ENCODE assay signal across 1 cellular context in the genomic region with DNA sequence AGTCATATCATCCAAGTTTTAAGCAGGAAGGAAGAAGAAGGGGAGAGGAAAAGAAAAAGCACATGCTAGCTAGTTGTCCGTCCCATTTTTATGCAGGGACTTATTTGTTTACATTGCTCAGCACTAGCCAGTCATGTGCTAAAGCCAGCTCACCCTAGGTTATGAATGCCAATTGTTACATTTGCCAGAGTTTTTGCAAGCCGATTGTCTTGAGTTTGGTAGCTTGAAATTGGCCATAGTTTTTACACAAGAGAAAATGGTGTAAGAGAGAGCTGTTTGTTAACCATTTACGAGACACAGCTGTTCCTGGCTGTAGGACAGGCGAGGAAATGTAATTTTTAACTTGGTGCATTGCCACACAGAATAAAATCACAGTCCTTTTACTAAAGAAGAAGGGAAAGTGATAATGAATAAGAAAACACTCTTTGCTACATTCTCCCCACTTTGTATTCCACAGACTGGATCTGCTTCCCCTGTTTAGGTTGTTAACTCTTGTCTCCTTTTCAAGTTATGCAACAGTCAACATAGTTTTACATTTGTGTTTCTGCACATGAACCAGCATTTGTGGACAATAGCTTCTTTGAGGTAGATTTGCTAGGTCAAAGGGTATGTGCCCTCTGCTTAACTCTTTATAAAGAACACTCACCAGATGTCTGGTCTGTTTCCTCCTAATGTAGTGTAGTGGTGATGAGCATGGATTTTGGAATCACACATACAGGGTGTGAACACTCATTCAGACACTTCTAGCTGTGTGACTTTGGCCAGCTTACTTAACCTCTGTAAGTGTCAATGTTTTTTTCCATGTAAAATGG.
A peak's percentile ranks its signal among the peaks of the same experiment; 100 is the strongest.
TF ChIP-seq lines count a peak whose summit lies in the region.

No MANE protein-coding gene starts in this region.

TF ChIP-seq in HepG2, 621 proteins besides CTCF, POLR2A, EP300 and RAD21 (continued from another document and continues in another):
- TF ChIP-seq, protein P1, sequence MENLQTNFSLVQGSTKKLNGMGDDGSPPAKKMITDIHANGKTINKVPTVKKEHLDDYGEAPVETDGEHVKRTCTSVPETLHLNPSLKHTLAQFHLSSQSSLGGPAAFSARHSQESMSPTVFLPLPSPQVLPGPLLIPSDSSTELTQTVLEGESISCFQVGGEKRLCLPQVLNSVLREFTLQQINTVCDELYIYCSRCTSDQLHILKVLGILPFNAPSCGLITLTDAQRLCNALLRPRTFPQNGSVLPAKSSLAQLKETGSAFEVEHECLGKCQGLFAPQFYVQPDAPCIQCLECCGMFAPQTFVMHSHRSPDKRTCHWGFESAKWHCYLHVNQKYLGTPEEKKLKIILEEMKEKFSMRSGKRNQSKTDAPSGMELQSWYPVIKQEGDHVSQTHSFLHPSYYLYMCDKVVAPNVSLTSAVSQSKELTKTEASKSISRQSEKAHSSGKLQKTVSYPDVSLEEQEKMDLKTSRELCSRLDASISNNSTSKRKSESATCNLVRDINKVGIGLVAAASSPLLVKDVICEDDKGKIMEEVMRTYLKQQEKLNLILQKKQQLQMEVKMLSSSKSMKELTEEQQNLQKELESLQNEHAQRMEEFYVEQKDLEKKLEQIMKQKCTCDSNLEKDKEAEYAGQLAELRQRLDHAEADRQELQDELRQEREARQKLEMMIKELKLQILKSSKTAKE (CRISPR knock-in tag; IDR thresholded peaks at IDR 0.05; ENCODE audit: borderline replicate concordance) = peak; percentile 94
- TF ChIP-seq MAFF (IDR thresholded peaks at IDR 0.05; ENCODE audit: low read depth, low read length) = peak; percentile 32; the same call in 1 of the 2 replicates
- TF ChIP-seq DZIP1 (CRISPR knock-in tag; IDR thresholded peaks at IDR 0.05) = no peak
- TF ChIP-seq RFX3 (CRISPR knock-in tag; IDR thresholded peaks at IDR 0.05) = no peak
- 0 out of 2 replicates have a peak, but pooled peaks have one; percentile 14 for TF ChIP-seq RBFOX2 (IDR thresholded peaks at IDR 0.05; ENCODE audit: low read depth, low read length)
- peak; percentile 60 for TF ChIP-seq DPF2 (CRISPR knock-in tag; IDR thresholded peaks at IDR 0.05; ENCODE audit: borderline replicate concordance, low read depth)
- peak; percentile 45; the same call in 1 of the 2 replicates for TF ChIP-seq PRDM15 (CRISPR knock-in tag; IDR thresholded peaks at IDR 0.05)
- TF ChIP-seq SPEN (CRISPR knock-in tag; IDR thresholded peaks at IDR 0.05; ENCODE audit: low read depth) = peak; percentile 59; the same call in 1 of the 2 replicates
- TF ChIP-seq HMGA1 (CRISPR knock-in tag; conservative IDR thresholded peaks at IDR 0.05) = no peak
- TF ChIP-seq TEAD2 (CRISPR knock-in tag; IDR thresholded peaks at IDR 0.05) = no peak
- TF ChIP-seq, protein P2, sequence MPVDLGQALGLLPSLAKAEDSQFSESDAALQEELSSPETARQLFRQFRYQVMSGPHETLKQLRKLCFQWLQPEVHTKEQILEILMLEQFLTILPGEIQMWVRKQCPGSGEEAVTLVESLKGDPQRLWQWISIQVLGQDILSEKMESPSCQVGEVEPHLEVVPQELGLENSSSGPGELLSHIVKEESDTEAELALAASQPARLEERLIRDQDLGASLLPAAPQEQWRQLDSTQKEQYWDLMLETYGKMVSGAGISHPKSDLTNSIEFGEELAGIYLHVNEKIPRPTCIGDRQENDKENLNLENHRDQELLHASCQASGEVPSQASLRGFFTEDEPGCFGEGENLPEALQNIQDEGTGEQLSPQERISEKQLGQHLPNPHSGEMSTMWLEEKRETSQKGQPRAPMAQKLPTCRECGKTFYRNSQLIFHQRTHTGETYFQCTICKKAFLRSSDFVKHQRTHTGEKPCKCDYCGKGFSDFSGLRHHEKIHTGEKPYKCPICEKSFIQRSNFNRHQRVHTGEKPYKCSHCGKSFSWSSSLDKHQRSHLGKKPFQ (CRISPR knock-in tag; IDR thresholded peaks at IDR 0.05; ENCODE audit: insufficient replicate concordance) = peak; percentile 99
- TF ChIP-seq ZNF572 (CRISPR knock-in tag; IDR thresholded peaks at IDR 0.05) = no peak
- no peak for TF ChIP-seq KLF9 (CRISPR knock-in tag; IDR thresholded peaks at IDR 0.05; ENCODE audit: low read depth)
- TF ChIP-seq ZSCAN5A (CRISPR knock-in tag; IDR thresholded peaks at IDR 0.05; ENCODE audit: borderline replicate concordance) = peak; percentile 69; the same call in 1 of the 2 replicates
- no peak; the same call in 1 of the 2 replicates for TF ChIP-seq ZC3H4 (CRISPR knock-in tag; IDR thresholded peaks at IDR 0.05; ENCODE audit: borderline replicate concordance)
- TF ChIP-seq, protein P3, sequence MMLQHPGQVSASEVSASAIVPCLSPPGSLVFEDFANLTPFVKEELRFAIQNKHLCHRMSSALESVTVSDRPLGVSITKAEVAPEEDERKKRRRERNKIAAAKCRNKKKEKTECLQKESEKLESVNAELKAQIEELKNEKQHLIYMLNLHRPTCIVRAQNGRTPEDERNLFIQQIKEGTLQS (CRISPR knock-in tag; IDR thresholded peaks at IDR 0.05) = no peak
- no peak for TF ChIP-seq TRAFD1 (CRISPR knock-in tag; IDR thresholded peaks at IDR 0.05; ENCODE audit: borderline replicate concordance)
- 0 out of 2 replicates have a peak, but pooled peaks have one; percentile 62 for TF ChIP-seq BRCA1 (CRISPR knock-in tag; IDR thresholded peaks at IDR 0.05)
- TF ChIP-seq ZNF282 (IDR thresholded peaks at IDR 0.05; ENCODE audit: partially characterized antibody) = no peak
- no peak for TF ChIP-seq ADNP (CRISPR knock-in tag; IDR thresholded peaks at IDR 0.05)
- TF ChIP-seq ZNF326 (CRISPR knock-in tag; IDR thresholded peaks at IDR 0.05; ENCODE audit: borderline replicate concordance) = no peak
- TF ChIP-seq TFAP4 (IDR thresholded peaks at IDR 0.05; ENCODE audit: borderline replicate concordance, low read depth) = peak; percentile 84
- no peak for TF ChIP-seq ZBTB39 (CRISPR knock-in tag; IDR thresholded peaks at IDR 0.05)
- peak; percentile 55; the same call in 1 of the 2 replicates for TF ChIP-seq ZNF567 (CRISPR knock-in tag; IDR thresholded peaks at IDR 0.05; ENCODE audit: borderline replicate concordance)
- TF ChIP-seq PHF5A (CRISPR knock-in tag; IDR thresholded peaks at IDR 0.05; ENCODE audit: low read depth, unreplicated experiment) = peak; percentile 28
